ENCODE assay signal across 27 cellular contexts in genomic region chr21:45845063-45845789, GRCh38.
DNase-seq lines count a peak whose midpoint lies in the region; ATAC-seq and TF ChIP-seq lines count a peak whose summit lies in the region.
"Had no signal": no experiment of that assay in that cellular context is flagged by ENCODE, and none has a peak within 500 bp of the region (broad histone marks: within the 10 kb centered on the region; RNA-seq: fewer than 3 reads in every experiment).

No MANE protein-coding gene starts in this region.

- H3K27me3 Mint-ChIP-seq in activated CD4-positive, alpha-beta T cell treated with anti-CD3 and anti-CD28 coated beads, Interleukin-2, amount 10 ng/mL, durations not matched to agents 24 days and 14 days = peaks cover 2% of the 10 kb centered on the region
- H3K27me3 Mint-ChIP-seq in H9 (ENCODE audit: low read depth) = peaks cover 2% of the 10 kb centered on the region; the same call in 1 of the 2 replicates
- peaks cover 5% of the 10 kb centered on the region for H3K27me3 Mint-ChIP-seq in activated CD8-positive, alpha-beta T cell treated with anti-CD3 and anti-CD28 coated beads for 36 hours
- H3K27me3 Mint-ChIP-seq: activated naive CD8-positive, alpha-beta T cell treated with anti-CD3 and anti-CD28 coated beads for 36 hours had no signal

- H2BK120ac ChIP-seq in H9 (ENCODE audit: low read depth, low read length, poor library complexity, severe bottlenecking) = no peak overlapping the region

- H3K4me2 ChIP-seq in H9 (ENCODE audit: insufficient read depth, insufficient read length, low read length) (no peak overlapping the region), neural cell (ENCODE audit: low read length) (no peak overlapping the region)

- H3F3A ChIP-seq in neural cell (ENCODE audit: insufficient read depth, low read length, poor library complexity, severe bottlenecking) = no peaks in the 10 kb centered on the region

- no peak for TF ChIP-seq CTCF in H9 (conservative IDR thresholded peaks at IDR 0.05)
- no peak for TF ChIP-seq CTCF in activated CD8-positive, alpha-beta T cell treated with anti-CD3 and anti-CD28 coated beads for 36 hours (IDR thresholded peaks at IDR 0.05)
- no peak for TF ChIP-seq CTCF in neural cell (IDR thresholded peaks at IDR 0.05; ENCODE audit: poor library complexity, severe bottlenecking)

- H3K4me3 Mint-ChIP-seq in activated CD4-positive, alpha-beta T cell treated with anti-CD3 and anti-CD28 coated beads, Interleukin-2, amount 10 ng/mL, durations not matched to agents 24 days and 14 days = no peak overlapping the region
- no peak overlapping the region for H3K4me3 Mint-ChIP-seq in H9
- H3K4me3 Mint-ChIP-seq in activated CD8-positive, alpha-beta T cell treated with anti-CD3 and anti-CD28 coated beads for 36 hours = no peak overlapping the region
- H3K4me3 Mint-ChIP-seq: activated naive CD8-positive, alpha-beta T cell treated with anti-CD3 and anti-CD28 coated beads for 36 hours; activated T-helper 17 cell treated with anti-CD3 and anti-CD28 coated beads, Interleukin-2, amount 50 U/mL, for 72 hours; IgD-negative memory B cell; T-helper 2 cell treated with Interferon-gamma antibody and Interleukin-4, amounts not matched to agents 5 μg/mL and 100 μg/mL, for 36 hours had no signal

- no peak overlapping the region for H2AFZ ChIP-seq in H9 (ENCODE audit: low read length)
- H2AFZ ChIP-seq in neural cell (ENCODE audit: low read depth, low read length) = peak overlapping the region; percentile 34

- H3K23me2 ChIP-seq in H9 (ENCODE audit: insufficient read length, low read depth, low read length, poor library complexity, severe bottlenecking) = no peaks in the 10 kb centered on the region

- no peak overlapping the region for H3K9ac ChIP-seq in H9 (ENCODE audit: extremely low read depth, insufficient read length, low read length)
- H3K9ac ChIP-seq in neural cell (ENCODE audit: low read length) = no peak overlapping the region

- no peak overlapping the region for H3K23ac ChIP-seq in H9 (ENCODE audit: insufficient read length, low read depth, low read length)

- intact Hi-C loops in activated CD4-positive, alpha-beta T cell treated with anti-CD3 and anti-CD28 coated beads, Interleukin-2, amount 10 ng/mL, durations not matched to agents 24 days and 14 days (cut with micrococcal nuclease) = no loop called here
- intact Hi-C loops in activated CD8-positive, alpha-beta T cell treated with anti-CD3 and anti-CD28 coated beads for 36 hours (cut with micrococcal nuclease) = no loop called here

- H3K36me3 Mint-ChIP-seq in activated CD4-positive, alpha-beta T cell treated with anti-CD3 and anti-CD28 coated beads, Interleukin-2, amount 10 ng/mL, durations not matched to agents 24 days and 14 days (ENCODE audit: low read depth) = peaks cover 1% of the 10 kb centered on the region
- H3K36me3 Mint-ChIP-seq in H9 (ENCODE audit: insufficient read depth in 1 of 3, low read depth in 3 of 3) = peaks cover 6 to 12% (median 10%) of the 10 kb centered on the region in 3 experiments; a peak in 6 of 7 replicates
- H3K36me3 Mint-ChIP-seq in activated CD8-positive, alpha-beta T cell treated with anti-CD3 and anti-CD28 coated beads for 36 hours (ENCODE audit: low read depth) = peaks cover 2% of the 10 kb centered on the region
- H3K36me3 Mint-ChIP-seq: activated naive CD8-positive, alpha-beta T cell treated with anti-CD3 and anti-CD28 coated beads for 36 hours; IgD-negative memory B cell had no signal

- H3K27ac ChIP-seq in H9 (ENCODE audit: insufficient read length, low read depth, low read length) = no peak overlapping the region
- H3K27ac ChIP-seq in neural cell (ENCODE audit: low read length) = no peak overlapping the region
- H3K27ac ChIP-seq: foreskin keratinocyte, SK-N-MC, upper lobe of right lung had no signal

- H2BK5ac ChIP-seq in H9 (ENCODE audit: insufficient read length, low read length) = no peak overlapping the region

- H3K79me2 ChIP-seq in H9 (ENCODE audit: insufficient read depth, low read length) (no peaks in the 10 kb centered on the region), neural cell (replicated peaks; ENCODE audit: insufficient read depth, low read length) (no peaks in the 10 kb centered on the region)

- peaks cover 8% of the 10 kb centered on the region for H3K9me3 Mint-ChIP-seq in activated CD4-positive, alpha-beta T cell treated with anti-CD3 and anti-CD28 coated beads, Interleukin-2, amount 10 ng/mL, durations not matched to agents 24 days and 14 days
- peaks cover 15% of the 10 kb centered on the region in 2 experiments for H3K9me3 Mint-ChIP-seq in H9
- peaks cover 4% of the 10 kb centered on the region for H3K9me3 Mint-ChIP-seq in activated CD8-positive, alpha-beta T cell treated with anti-CD3 and anti-CD28 coated beads for 36 hours

- no peaks in the 10 kb centered on the region for H3K9me2 ChIP-seq in neural cell (ENCODE audit: insufficient read depth, low read length)

- H2AK5ac ChIP-seq in H9 (ENCODE audit: insufficient read length, low read length) = no peak overlapping the region

- H3K27me3 ChIP-seq in H9 (ENCODE audit: insufficient read depth, low read length) = no peaks in the 10 kb centered on the region
- H3K27me3 ChIP-seq in neural cell (ENCODE audit: insufficient read depth, low read depth, low read length) = no peaks in the 10 kb centered on the region
- H3K27me3 ChIP-seq: foreskin keratinocyte, MG63, upper lobe of right lung had no signal

- H4K8ac ChIP-seq in H9 (replicated peaks; ENCODE audit: insufficient read length, low read depth, low read length) = no peak overlapping the region

- H3K4me3 ChIP-seq in neural cell (ENCODE audit: low read length) = no peak overlapping the region
- H3K4me3 ChIP-seq: lung, MG63, SK-N-MC, upper lobe of right lung had no signal

- H3K56ac ChIP-seq in H9 (ENCODE audit: insufficient read length, low read depth, low read length) = no peak overlapping the region

- peaks cover 5% of the 10 kb centered on the region; the same call in 1 of the 2 replicates for H3K4me1 ChIP-seq in H9 (ENCODE audit: insufficient read depth, low read length)
- H3K4me1 ChIP-seq: foreskin keratinocyte, upper lobe of right lung had no signal

- H4K91ac ChIP-seq in H9 (ENCODE audit: insufficient read length, low read depth, low read length) = no peak overlapping the region

- no peak for TF ChIP-seq RAD21 in neural cell (conservative IDR thresholded peaks at IDR 0.05)

- peak; percentile 56 for ATAC-seq in activated CD8-positive, alpha-beta T cell treated with anti-CD3 and anti-CD28 coated beads for 36 hours
- ATAC-seq in HG02981 (IDR thresholded peaks at IDR 0.05; ENCODE audit: unreplicated experiment) (no peak), SK-N-SH treated with all-trans-retinoic acid at 6 μM for 48 hours (no peak)
- ATAC-seq: activated T-helper 17 cell treated with anti-CD3 and anti-CD28 coated beads, Interleukin-2, amount 50 U/mL, for 72 hours; foreskin keratinocyte; upper lobe of right lung had no signal

- H2BK15ac ChIP-seq in H9 (ENCODE audit: low read depth, low read length) = no peak overlapping the region

- H3T11ph ChIP-seq in H9 (ENCODE audit: low read length) = no peak overlapping the region

- H3K4ac ChIP-seq in H9 (ENCODE audit: low read depth, low read length) = no peak overlapping the region

- no peak overlapping the region for H3K18ac ChIP-seq in H9 (ENCODE audit: insufficient read length, low read depth, low read length)

- CTCF ChIA-PET in activated CD8-positive, alpha-beta T cell treated with anti-CD3 and anti-CD28 coated beads for 36 hours (lab: Charles Lee) = interaction anchor here (0.8 to 1.2 kb wide), 3 partner anchors 78 to 298 kb away, joined by 3 to 4 read pairs (median 3); no protein-coding TSS in a partner anchor

- H3K9me3 ChIP-seq in H9 (ENCODE audit: control insufficient read depth, low read depth, low read length) (no peaks in the 10 kb centered on the region), neural cell (ENCODE audit: low read length) (no peaks in the 10 kb centered on the region)

- no peaks in the 10 kb centered on the region for H3K4me1 Mint-ChIP-seq in activated CD4-positive, alpha-beta T cell treated with anti-CD3 and anti-CD28 coated beads, Interleukin-2, amount 10 ng/mL, durations not matched to agents 24 days and 14 days
- peaks cover 5 to 6% of the 10 kb centered on the region in 2 experiments; a peak in 3 of 4 replicates for H3K4me1 Mint-ChIP-seq in H9
- peaks cover 20% of the 10 kb centered on the region for H3K4me1 Mint-ChIP-seq in activated CD8-positive, alpha-beta T cell treated with anti-CD3 and anti-CD28 coated beads for 36 hours (ENCODE audit: low read depth)
- H3K4me1 Mint-ChIP-seq: IgD-negative memory B cell had no signal

- H4K5ac ChIP-seq in H9 (ENCODE audit: insufficient read length, low read depth, low read length) = no peak overlapping the region

- H2BK20ac ChIP-seq in H9 (ENCODE audit: low read depth, low read length, poor library complexity, severe bottlenecking) = no peak overlapping the region

- no CpG with 5 or more reads among the region's 12 CpGs for WGBS in H9 (ENCODE audit: extremely low coverage, insufficient read length, low lambda C conversion rate)

- no peaks in the 10 kb centered on the region for H3K36me3 ChIP-seq in neural cell (ENCODE audit: insufficient read depth, low read length)
- H3K36me3 ChIP-seq: MG63, upper lobe of right lung had no signal

- DNase-seq in activated CD4-positive, alpha-beta T cell treated with anti-CD3 and anti-CD28 coated beads, Interleukin-2, amount 10 ng/mL, durations not matched to agents 24 days and 14 days = peak; percentile 64
- no peak for DNase-seq in activated CD4-positive, alpha-beta T cell treated with anti-CD3 and anti-CD28 coated beads, Interleukin-2, amount 50 U/mL, for 48 hours
- peak; percentile 14 for DNase-seq in H9
- DNase-seq in activated CD8-positive, alpha-beta T cell treated with anti-CD3 and anti-CD28 coated beads for 36 hours = no peak
- DNase-seq in NCI-H2171 treated with DMSO at 0.1 percent for 48 hours (lab: John Stamatoyannopoulos, UW) = no peak
- DNase-seq: activated naive CD8-positive, alpha-beta T cell treated with anti-CD3 and anti-CD28 coated beads for 36 hours; AML-193; DMS79; effector CD4-positive, alpha-beta T cell; foreskin keratinocyte; GOT3; hypothalamus; kidney; MG63; NCI-H1436; NCI-H524; occipital lobe; stimulated activated CD4-positive, alpha-beta T cell treated with anti-CD3 and anti-CD28 coated beads, Interleukin-4, amount 100 ng/mL, for 4 hours; upper lobe of right lung had no signal

- no peaks in the 10 kb centered on the region for H3K79me1 ChIP-seq in H9 (ENCODE audit: insufficient read depth, low read depth, low read length, poor library complexity, severe bottlenecking)

- no peak overlapping the region for H3K14ac ChIP-seq in H9 (ENCODE audit: insufficient read depth, low read length)

- H3K27ac Mint-ChIP-seq in activated CD4-positive, alpha-beta T cell treated with anti-CD3 and anti-CD28 coated beads, Interleukin-2, amount 10 ng/mL, durations not matched to agents 24 days and 14 days = no peak overlapping the region
- H3K27ac Mint-ChIP-seq in H9 = peak overlapping the region in 1 of 3 experiments; percentile 7; a peak in 1 of 7 replicates
- no peak overlapping the region for H3K27ac Mint-ChIP-seq in activated CD8-positive, alpha-beta T cell treated with anti-CD3 and anti-CD28 coated beads for 36 hours
- H3K27ac Mint-ChIP-seq: activated naive CD8-positive, alpha-beta T cell treated with anti-CD3 and anti-CD28 coated beads for 36 hours; activated T-helper 17 cell treated with anti-CD3 and anti-CD28 coated beads, Interleukin-2, amount 50 U/mL, for 72 hours; IgD-negative memory B cell; T-helper 2 cell treated with Interferon-gamma antibody and Interleukin-4, amounts not matched to agents 5 μg/mL and 100 μg/mL, for 36 hours had no signal

- H2BK12ac ChIP-seq in H9 (ENCODE audit: insufficient read length, low read depth, low read length) = no peak overlapping the region

- no peaks in the 10 kb centered on the region for H4K20me1 ChIP-seq in H9 (ENCODE audit: control insufficient read depth, insufficient read depth, insufficient read length)
- H4K20me1 ChIP-seq in neural cell (ENCODE audit: insufficient read depth) = no peaks in the 10 kb centered on the region

- POLR2A ChIA-PET in activated CD8-positive, alpha-beta T cell treated with anti-CD3 and anti-CD28 coated beads for 36 hours (lab: Charles Lee) = no interaction called here

- TF ChIP-seq EP300 in neural cell (conservative IDR thresholded peaks at IDR 0.05; ENCODE audit: poor library complexity, severe bottlenecking) = no peak

Comparison
In these comparisons a context has a peak if more than half of its experiments do, and no peak if none do; other contexts are left out.
1. DNase-seq: peak in activated CD4-positive, alpha-beta T cell treated with anti-CD3 and anti-CD28 coated beads, Interleukin-2, amount 10 ng/mL, durations not matched to agents 24 days and 14 days (single experiment) and H9 (single experiment); none in activated CD4-positive, alpha-beta T cell treated with anti-CD3 and anti-CD28 coated beads, Interleukin-2, amount 50 U/mL, for 48 hours (0 of 2), activated CD8-positive, alpha-beta T cell treated with anti-CD3 and anti-CD28 coated beads for 36 hours (single experiment) and NCI-H2171 treated with DMSO at 0.1 percent for 48 hours (single experiment).